ENCODE assay signal across 1 cellular context in genomic region chr12:53675701-53676607, GRCh38.
A peak's percentile ranks its signal among the peaks of the same experiment; 100 is the strongest.
TF ChIP-seq lines count a peak whose summit lies in the region.

Gene ATP5MC2, minus strand, starts transcription at chr12:53676083. Its CDS starts 3,469 bp downstream, at chr12:53672614.

TF ChIP-seq in HepG2, 621 proteins besides CTCF, POLR2A, EP300 and RAD21 (continued from another document and continues in another):
- TF ChIP-seq, protein P1, sequence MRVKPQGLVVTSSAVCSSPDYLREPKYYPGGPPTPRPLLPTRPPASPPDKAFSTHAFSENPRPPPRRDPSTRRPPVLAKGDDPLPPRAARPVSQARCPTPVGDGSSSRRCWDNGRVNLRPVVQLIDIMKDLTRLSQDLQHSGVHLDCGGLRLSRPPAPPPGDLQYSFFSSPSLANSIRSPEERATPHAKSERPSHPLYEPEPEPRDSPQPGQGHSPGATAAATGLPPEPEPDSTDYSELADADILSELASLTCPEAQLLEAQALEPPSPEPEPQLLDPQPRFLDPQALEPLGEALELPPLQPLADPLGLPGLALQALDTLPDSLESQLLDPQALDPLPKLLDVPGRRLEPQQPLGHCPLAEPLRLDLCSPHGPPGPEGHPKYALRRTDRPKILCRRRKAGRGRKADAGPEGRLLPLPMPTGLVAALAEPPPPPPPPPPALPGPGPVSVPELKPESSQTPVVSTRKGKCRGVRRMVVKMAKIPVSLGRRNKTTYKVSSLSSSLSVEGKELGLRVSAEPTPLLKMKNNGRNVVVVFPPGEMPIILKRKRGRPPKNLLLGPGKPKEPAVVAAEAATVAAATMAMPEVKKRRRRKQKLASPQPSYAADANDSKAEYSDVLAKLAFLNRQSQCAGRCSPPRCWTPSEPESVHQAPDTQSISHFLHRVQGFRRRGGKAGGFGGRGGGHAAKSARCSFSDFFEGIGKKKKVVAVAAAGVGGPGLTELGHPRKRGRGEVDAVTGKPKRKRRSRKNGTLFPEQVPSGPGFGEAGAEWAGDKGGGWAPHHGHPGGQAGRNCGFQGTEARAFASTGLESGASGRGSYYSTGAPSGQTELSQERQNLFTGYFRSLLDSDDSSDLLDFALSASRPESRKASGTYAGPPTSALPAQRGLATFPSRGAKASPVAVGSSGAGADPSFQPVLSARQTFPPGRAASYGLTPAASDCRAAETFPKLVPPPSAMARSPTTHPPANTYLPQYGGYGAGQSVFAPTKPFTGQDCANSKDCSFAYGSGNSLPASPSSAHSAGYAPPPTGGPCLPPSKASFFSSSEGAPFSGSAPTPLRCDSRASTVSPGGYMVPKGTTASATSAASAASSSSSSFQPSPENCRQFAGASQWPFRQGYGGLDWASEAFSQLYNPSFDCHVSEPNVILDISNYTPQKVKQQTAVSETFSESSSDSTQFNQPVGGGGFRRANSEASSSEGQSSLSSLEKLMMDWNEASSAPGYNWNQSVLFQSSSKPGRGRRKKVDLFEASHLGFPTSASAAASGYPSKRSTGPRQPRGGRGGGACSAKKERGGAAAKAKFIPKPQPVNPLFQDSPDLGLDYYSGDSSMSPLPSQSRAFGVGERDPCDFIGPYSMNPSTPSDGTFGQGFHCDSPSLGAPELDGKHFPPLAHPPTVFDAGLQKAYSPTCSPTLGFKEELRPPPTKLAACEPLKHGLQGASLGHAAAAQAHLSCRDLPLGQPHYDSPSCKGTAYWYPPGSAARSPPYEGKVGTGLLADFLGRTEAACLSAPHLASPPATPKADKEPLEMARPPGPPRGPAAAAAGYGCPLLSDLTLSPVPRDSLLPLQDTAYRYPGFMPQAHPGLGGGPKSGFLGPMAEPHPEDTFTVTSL (CRISPR knock-in tag; IDR thresholded peaks at IDR 0.05; ENCODE audit: borderline replicate concordance), result no peak
- peak; percentile 56; the same call in 1 of the 2 replicates for TF ChIP-seq RARA (CRISPR knock-in tag; IDR thresholded peaks at IDR 0.05)
- peak; percentile 20; the same call in 1 of the 2 replicates for TF ChIP-seq CREM (IDR thresholded peaks at IDR 0.05)
- no peak for TF ChIP-seq CREM (CRISPR knock-in tag; IDR thresholded peaks at IDR 0.05)
- TF ChIP-seq KLF16 (CRISPR knock-in tag; IDR thresholded peaks at IDR 0.05), result peak; percentile 58 to 92
- TF ChIP-seq, protein P2, sequence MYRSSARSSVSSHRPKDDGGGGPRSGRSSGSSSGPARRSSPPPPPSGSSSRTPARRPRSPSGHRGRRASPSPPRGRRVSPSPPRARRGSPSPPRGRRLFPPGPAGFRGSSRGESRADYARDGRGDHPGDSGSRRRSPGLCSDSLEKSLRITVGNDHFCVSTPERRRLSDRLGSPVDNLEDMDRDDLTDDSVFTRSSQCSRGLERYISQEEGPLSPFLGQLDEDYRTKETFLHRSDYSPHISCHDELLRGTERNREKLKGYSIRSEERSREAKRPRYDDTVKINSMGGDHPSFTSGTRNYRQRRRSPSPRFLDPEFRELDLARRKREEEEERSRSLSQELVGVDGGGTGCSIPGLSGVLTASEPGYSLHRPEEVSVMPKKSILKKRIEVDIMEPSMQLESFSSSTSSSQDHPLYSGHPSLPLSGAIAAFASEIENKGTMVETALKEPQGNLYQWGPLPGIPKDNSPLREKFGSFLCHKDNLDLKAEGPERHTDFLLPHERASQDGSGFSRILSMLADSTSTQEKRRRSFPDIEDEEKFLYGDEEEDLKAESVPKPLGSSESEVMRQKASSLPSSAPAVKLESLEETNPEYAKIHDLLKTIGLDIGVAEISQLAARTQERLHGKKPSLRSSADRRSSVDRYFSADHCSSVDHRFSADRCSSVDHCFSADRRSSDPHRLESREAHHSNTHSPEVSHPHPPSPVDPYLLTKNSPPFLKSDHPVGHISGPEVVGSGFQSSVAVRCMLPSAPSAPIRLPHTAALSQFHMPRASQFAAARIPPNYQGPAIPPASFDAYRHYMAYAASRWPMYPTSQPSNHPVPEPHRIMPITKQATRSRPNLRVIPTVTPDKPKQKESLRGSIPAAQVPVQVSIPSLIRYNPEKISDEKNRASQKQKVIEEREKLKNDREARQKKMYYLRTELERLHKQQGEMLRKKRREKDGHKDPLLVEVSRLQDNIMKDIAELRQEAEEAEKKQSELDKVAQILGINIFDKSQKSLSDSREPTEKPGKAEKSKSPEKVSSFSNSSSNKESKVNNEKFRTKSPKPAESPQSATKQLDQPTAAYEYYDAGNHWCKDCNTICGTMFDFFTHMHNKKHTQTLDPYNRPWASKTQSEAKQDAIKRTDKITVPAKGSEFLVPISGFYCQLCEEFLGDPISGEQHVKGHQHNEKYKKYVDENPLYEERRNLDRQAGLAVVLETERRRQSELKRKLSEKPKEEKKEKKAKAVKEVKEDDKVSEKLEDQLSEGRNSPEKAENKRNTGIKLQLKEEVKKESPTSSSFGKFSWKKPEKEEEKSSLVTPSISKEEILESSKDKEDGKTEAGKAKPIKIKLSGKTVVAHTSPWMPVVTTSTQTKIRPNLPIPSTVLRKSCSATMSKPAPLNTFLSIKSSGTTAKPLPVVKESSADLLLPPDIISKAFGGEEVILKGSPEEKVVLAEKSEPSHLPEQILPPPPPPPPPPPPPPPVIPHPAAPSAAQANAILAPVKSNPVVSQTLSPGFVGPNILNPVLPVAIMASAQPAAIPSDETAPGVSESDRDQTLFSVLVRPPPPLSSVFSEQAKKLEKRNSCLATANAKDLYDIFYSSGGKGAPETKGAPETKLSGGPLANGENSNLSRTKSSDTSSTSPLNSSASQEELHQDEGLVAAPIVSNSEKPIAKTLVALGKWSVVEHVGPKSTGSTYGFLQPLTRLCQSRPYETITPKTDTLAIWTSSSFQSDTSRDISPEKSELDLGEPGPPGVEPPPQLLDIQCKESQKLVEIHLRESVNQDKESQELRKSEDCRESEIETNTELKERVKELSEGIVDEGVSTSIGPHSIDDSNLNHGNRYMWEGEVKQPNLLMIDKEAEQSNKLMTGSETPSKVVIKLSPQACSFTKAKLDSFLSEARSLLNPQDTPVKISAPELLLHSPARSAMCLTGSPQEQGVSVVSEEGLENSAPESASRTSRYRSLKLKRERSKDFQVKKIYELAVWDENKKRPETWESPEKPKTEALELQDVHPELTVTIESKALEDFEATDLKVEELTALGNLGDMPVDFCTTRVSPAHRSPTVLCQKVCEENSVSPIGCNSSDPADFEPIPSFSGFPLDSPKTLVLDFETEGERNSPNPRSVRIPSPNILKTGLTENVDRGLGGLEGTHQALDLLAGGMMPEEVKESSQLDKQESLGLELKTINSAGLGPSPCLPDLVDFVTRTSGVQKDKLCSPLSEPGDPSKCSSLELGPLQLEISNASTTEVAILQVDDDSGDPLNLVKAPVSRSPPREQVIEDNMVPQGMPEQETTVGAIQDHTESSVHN (CRISPR knock-in tag; IDR thresholded peaks at IDR 0.05), result peak; percentile 74; the same call in 1 of the 2 replicates
- TF ChIP-seq ADNP (CRISPR knock-in tag; IDR thresholded peaks at IDR 0.05), result no peak
- peak; percentile 34 to 56; a peak in 3 of 4 replicates for TF ChIP-seq MAFK (conservative IDR thresholded peaks at IDR 0.05 in 1 of 2, IDR thresholded peaks at IDR 0.05 in 1 of 2; ENCODE audit: low read length in 2 of 2)
- peak; percentile 83 for TF ChIP-seq AHR (CRISPR knock-in tag; IDR thresholded peaks at IDR 0.05)
- TF ChIP-seq SMAD3 (CRISPR knock-in tag; IDR thresholded peaks at IDR 0.05), result peak; percentile 93
- peak; percentile 92 for TF ChIP-seq ZSCAN31 (CRISPR knock-in tag; IDR thresholded peaks at IDR 0.05; ENCODE audit: low read depth)
- TF ChIP-seq ZBTB21 (CRISPR knock-in tag; IDR thresholded peaks at IDR 0.05), result no peak
- 0 out of 2 replicates have a peak, but pooled peaks have one; percentile 47 for TF ChIP-seq DDIT3 (CRISPR knock-in tag; IDR thresholded peaks at IDR 0.05)
- no peak for TF ChIP-seq MTF2 (CRISPR knock-in tag; IDR thresholded peaks at IDR 0.05; ENCODE audit: borderline replicate concordance)
- TF ChIP-seq ZNF569 (CRISPR knock-in tag; IDR thresholded peaks at IDR 0.05; ENCODE audit: borderline replicate concordance), result peak; percentile 85; the same call in 1 of the 2 replicates
- TF ChIP-seq ZNF607 (CRISPR knock-in tag; IDR thresholded peaks at IDR 0.05; ENCODE audit: borderline replicate concordance), result peak; percentile 97
- TF ChIP-seq SP140L (CRISPR knock-in tag; IDR thresholded peaks at IDR 0.05; ENCODE audit: borderline replicate concordance), result 0 out of 2 replicates have a peak, but pooled peaks have one; percentile 43
- TF ChIP-seq, protein P3, sequence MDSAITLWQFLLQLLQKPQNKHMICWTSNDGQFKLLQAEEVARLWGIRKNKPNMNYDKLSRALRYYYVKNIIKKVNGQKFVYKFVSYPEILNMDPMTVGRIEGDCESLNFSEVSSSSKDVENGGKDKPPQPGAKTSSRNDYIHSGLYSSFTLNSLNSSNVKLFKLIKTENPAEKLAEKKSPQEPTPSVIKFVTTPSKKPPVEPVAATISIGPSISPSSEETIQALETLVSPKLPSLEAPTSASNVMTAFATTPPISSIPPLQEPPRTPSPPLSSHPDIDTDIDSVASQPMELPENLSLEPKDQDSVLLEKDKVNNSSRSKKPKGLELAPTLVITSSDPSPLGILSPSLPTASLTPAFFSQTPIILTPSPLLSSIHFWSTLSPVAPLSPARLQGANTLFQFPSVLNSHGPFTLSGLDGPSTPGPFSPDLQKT (CRISPR knock-in tag; IDR thresholded peaks at IDR 0.05; ENCODE audit: borderline replicate concordance), result no peak
- TF ChIP-seq CEBPB (IDR thresholded peaks at IDR 0.05; ENCODE audit: borderline replicate concordance, low read depth, low read length), result peak; percentile 100
- no peak for TF ChIP-seq SRSF4 (IDR thresholded peaks at IDR 0.05; ENCODE audit: low read depth, low read length, poor library complexity, severe bottlenecking)
- TF ChIP-seq ZNF121 (CRISPR knock-in tag; IDR thresholded peaks at IDR 0.05), result peak; percentile 96
- TF ChIP-seq, protein P4, sequence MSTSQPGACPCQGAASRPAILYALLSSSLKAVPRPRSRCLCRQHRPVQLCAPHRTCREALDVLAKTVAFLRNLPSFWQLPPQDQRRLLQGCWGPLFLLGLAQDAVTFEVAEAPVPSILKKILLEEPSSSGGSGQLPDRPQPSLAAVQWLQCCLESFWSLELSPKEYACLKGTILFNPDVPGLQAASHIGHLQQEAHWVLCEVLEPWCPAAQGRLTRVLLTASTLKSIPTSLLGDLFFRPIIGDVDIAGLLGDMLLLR (CRISPR knock-in tag; IDR thresholded peaks at IDR 0.05), result peak; percentile 90; the same call in 1 of the 2 replicates
- peak; percentile 87 for TF ChIP-seq STAT6 (CRISPR knock-in tag; IDR thresholded peaks at IDR 0.05; ENCODE audit: borderline replicate concordance)
- peak; percentile 86; the same call in 1 of the 2 replicates for TF ChIP-seq ZNF780A (CRISPR knock-in tag; IDR thresholded peaks at IDR 0.05)
- no peak for TF ChIP-seq ATF6 (CRISPR knock-in tag; conservative IDR thresholded peaks at IDR 0.05)
- no peak for TF ChIP-seq ZNF337 (CRISPR knock-in tag; IDR thresholded peaks at IDR 0.05; ENCODE audit: borderline replicate concordance, low read depth)
- peak; percentile 83; the same call in 1 of the 2 replicates for TF ChIP-seq MTA1 (CRISPR knock-in tag; IDR thresholded peaks at IDR 0.05; ENCODE audit: borderline replicate concordance)
- TF ChIP-seq PHF21A (CRISPR knock-in tag; IDR thresholded peaks at IDR 0.05), result peak; percentile 90
- TF ChIP-seq, protein P5, sequence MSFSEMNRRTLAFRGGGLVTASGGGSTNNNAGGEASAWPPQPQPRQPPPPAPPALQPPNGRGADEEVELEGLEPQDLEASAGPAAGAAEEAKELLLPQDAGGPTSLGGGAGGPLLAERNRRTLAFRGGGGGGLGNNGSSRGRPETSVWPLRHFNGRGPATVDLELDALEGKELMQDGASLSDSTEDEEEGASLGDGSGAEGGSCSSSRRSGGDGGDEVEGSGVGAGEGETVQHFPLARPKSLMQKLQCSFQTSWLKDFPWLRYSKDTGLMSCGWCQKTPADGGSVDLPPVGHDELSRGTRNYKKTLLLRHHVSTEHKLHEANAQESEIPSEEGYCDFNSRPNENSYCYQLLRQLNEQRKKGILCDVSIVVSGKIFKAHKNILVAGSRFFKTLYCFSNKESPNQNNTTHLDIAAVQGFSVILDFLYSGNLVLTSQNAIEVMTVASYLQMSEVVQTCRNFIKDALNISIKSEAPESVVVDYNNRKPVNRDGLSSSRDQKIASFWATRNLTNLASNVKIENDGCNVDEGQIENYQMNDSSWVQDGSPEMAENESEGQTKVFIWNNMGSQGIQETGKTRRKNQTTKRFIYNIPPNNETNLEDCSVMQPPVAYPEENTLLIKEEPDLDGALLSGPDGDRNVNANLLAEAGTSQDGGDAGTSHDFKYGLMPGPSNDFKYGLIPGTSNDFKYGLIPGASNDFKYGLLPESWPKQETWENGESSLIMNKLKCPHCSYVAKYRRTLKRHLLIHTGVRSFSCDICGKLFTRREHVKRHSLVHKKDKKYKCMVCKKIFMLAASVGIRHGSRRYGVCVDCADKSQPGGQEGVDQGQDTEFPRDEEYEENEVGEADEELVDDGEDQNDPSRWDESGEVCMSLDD (CRISPR knock-in tag; IDR thresholded peaks at IDR 0.05; ENCODE audit: borderline replicate concordance), result no peak; the same call in 1 of the 2 replicates
- TF ChIP-seq ELF3 (CRISPR knock-in tag; IDR thresholded peaks at IDR 0.05), result peak; percentile 75
